Comparison of ENCODE assay signal across 14 cellular contexts in the genomic region with DNA sequence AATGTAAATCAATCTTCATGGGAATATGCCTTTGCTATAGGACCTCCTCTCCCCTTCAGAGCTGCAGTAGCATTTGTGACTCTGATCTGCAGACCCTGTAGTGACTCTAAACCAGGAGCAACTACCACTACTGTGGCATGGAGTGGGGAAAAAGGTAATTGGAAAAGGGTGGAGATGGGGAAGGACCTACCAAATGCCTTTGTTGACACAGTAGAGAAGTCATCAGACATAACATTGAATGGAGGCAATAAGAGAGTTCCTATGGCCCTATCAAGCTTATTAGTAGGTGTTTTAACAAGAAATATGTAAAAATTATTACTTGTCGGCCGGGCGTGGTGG. TPM values are rescaled to one million over a fixed set of nuclear protein-coding genes. Genes with fewer than 3 reads are reported as not detected.
DNase-seq lines count a peak whose midpoint lies in the region; ATAC-seq and TF ChIP-seq lines count a peak whose summit lies in the region.
"Had no signal": no experiment of that assay in that cellular context is flagged by ENCODE, and none has a peak within 500 bp of the region (broad histone marks: within the 10 kb centered on the region; RNA-seq: fewer than 3 reads in every experiment).

No MANE protein-coding gene starts in this region.

- H3K27ac ChIP-seq in Panc1 (ENCODE audit: low read length) (peak overlapping the region; percentile 70), hepatocyte (peak overlapping the region; percentile 94), psoas muscle (peak overlapping the region; percentile 91)
- H3K27ac ChIP-seq: cardiac muscle cell, SJSA1 had no signal

- H3K4me2 ChIP-seq in hepatocyte, result peak overlapping the region; percentile 4

- no peaks in the 10 kb centered on the region for H4K20me1 ChIP-seq in hepatocyte (ENCODE audit: insufficient read depth, poor library complexity, severe bottlenecking)

- TF ChIP-seq CTCF in Calu3 (IDR thresholded peaks at IDR 0.05; ENCODE audit: unreplicated experiment), result no peak
- no peak for TF ChIP-seq CTCF in Panc1 (IDR thresholded peaks at IDR 0.05)
- TF ChIP-seq CTCF in hepatocyte (IDR thresholded peaks at IDR 0.05; ENCODE audit: poor library complexity), result no peak
- no peak for TF ChIP-seq CTCF in psoas muscle (IDR thresholded peaks at IDR 0.05)
- TF ChIP-seq CTCF in GM13976 (IDR thresholded peaks at IDR 0.05; ENCODE audit: borderline replicate concordance, control extremely low read depth, extremely low read depth, insufficient read depth, missing control alignments), result no peak

- H3K27me3 ChIP-seq in Panc1 (ENCODE audit: control insufficient read depth, insufficient read depth, low read length), result no peaks in the 10 kb centered on the region
- no peaks in the 10 kb centered on the region for H3K27me3 ChIP-seq in hepatocyte
- no peaks in the 10 kb centered on the region for H3K27me3 ChIP-seq in psoas muscle (ENCODE audit: insufficient read depth in 3 of 3, low read length in 2 of 3)
- H3K27me3 ChIP-seq: cardiac muscle cell, SJSA1 had no signal

- peaks cover 21% of the 10 kb centered on the region for H3K79me2 ChIP-seq in hepatocyte

- H3K36me3 ChIP-seq in Panc1 (ENCODE audit: control insufficient read depth, insufficient read depth, low read length), result no peaks in the 10 kb centered on the region; the same call in 1 of the 2 replicates
- H3K36me3 ChIP-seq in hepatocyte (replicated peaks; ENCODE audit: insufficient read depth, low read depth), result no peaks in the 10 kb centered on the region
- H3K36me3 ChIP-seq in psoas muscle (ENCODE audit: insufficient read depth in 1 of 2, low read depth in 1 of 2), result no peaks in the 10 kb centered on the region
- H3K36me3 ChIP-seq: cardiac muscle cell had no signal

- intact Hi-C loops in Calu3 (cut with micrococcal nuclease; ENCODE audit: unreplicated experiment), result loop anchor here (2.0 to 5.0 kb wide), 3 partner anchors 15 to 43 kb away; partner anchors contain the start of genes VARS1 and VWA7
- intact Hi-C loops in Panc1 (cut with micrococcal nuclease; ENCODE audit: unreplicated experiment), result loop anchor here (10.0 kb wide), 1 partner anchor 45 kb away; the partner anchor contains the start of gene VWA7
- intact Hi-C loops in psoas muscle (cut with DNase I), result no loop called here

- H3K9me2 ChIP-seq in hepatocyte (replicated peaks; ENCODE audit: insufficient read depth), result no peaks in the 10 kb centered on the region

- H3K4me3 ChIP-seq in Panc1 (ENCODE audit: low read depth in 2 of 2, low read length in 2 of 2) (peak overlapping the region; percentile 64 to 80; a peak in 3 of 4 replicates), hepatocyte (no peak overlapping the region), psoas muscle (peak overlapping the region; percentile 73)
- H3K4me3 ChIP-seq: cardiac muscle cell, SJSA1 had no signal

- peaks cover 48% of the 10 kb centered on the region for H3K4me1 Mint-ChIP-seq in Calu3 (ENCODE audit: low read depth, unreplicated experiment)

- no peak overlapping the region for H2AFZ ChIP-seq in hepatocyte

- H3K9me3 ChIP-seq in Panc1 (ENCODE audit: control insufficient read depth, insufficient read depth, low read depth, low read length) (no peaks in the 10 kb centered on the region), hepatocyte (ENCODE audit: low read depth) (no peaks in the 10 kb centered on the region), psoas muscle (no peaks in the 10 kb centered on the region)
- H3K9me3 ChIP-seq: SJSA1 had no signal

- WGBS in hepatocyte (ENCODE audit: low lambda C conversion rate, missing lambda C conversion rate), result 100% methylated on average over 3 of the region's 3 CpGs
- WGBS in psoas muscle, 3 donors, result 87 to 95% (median 87%) methylated on average over 3 of the region's 3 CpGs

- DNase-seq in Calu3 (no peak), Panc1 (ENCODE audit: low read depth, low spot score) (no peak), hepatocyte (ENCODE audit: low spot score) (no peak), psoas muscle (no peak), GM13976 (ENCODE audit: low spot score) (no peak), AML-193 (lab: John Stamatoyannopoulos, UW) (no peak), HCEC 1CT (no peak)
- DNase-seq: DND-41, KG1, NCI-H345 had no signal

- H3K36me3 Mint-ChIP-seq in Calu3 (ENCODE audit: insufficient read depth, unreplicated experiment), result peaks cover 78% of the 10 kb centered on the region

- CTCF ChIA-PET in Calu3 (lab: Charles Lee), result interaction anchor here (0.6 to 1.0 kb wide), 3 partner anchors 11 to 29 kb away, joined by 3 to 6 read pairs (median 3); partner anchors contain the start of gene LSM2
- CTCF ChIA-PET in Panc1 (lab: Charles Lee), result no interaction called here

- peak overlapping the region; percentile 40 for H3K27ac Mint-ChIP-seq in Calu3 (ENCODE audit: unreplicated experiment)

- BruUV-seq in Calu3 (replicated peaks; lab: Mats Ljungman, UMichigan), result no TSS peak
- no TSS peak for BruUV-seq in Panc1 (replicated peaks; lab: Mats Ljungman, UMichigan)

- POLR2A ChIA-PET in Panc1 (lab: Charles Lee), result interaction anchor here (0.6 kb wide), 5 partner anchors 18 to 158 kb away, joined by 3 to 6 read pairs (median 3); no protein-coding TSS in a partner anchor

- no peaks in the 10 kb centered on the region for H3K9me3 Mint-ChIP-seq in Calu3 (ENCODE audit: low read depth, unreplicated experiment)

- H3K27me3 Mint-ChIP-seq in Calu3 (ENCODE audit: unreplicated experiment), result no peaks in the 10 kb centered on the region

- H3K4me3 Mint-ChIP-seq in Calu3 (ENCODE audit: low read depth, unreplicated experiment), result peak overlapping the region; percentile 89

- in situ Hi-C loops in Panc1 (cut with HindIII; ENCODE audit: low pct_unique_long_range_greater_than_20kb, low sequenced_read_pairs), result no loop called here
- in situ Hi-C loops in GM13976 (cut with MboI; ENCODE audit: low sequenced_read_pairs, unreplicated experiment), result no loop called here

- H3K4me1 ChIP-seq in Panc1 (ENCODE audit: control insufficient read depth, insufficient read depth, low read length) (peaks cover 29% of the 10 kb centered on the region), hepatocyte (ENCODE audit: insufficient read depth) (peaks cover 37% of the 10 kb centered on the region), psoas muscle (peaks cover 35% of the 10 kb centered on the region)

- no peak for ATAC-seq in Panc1
- ATAC-seq in psoas muscle, result no peak
- no peak for ATAC-seq in HG03097 (IDR thresholded peaks at IDR 0.05; ENCODE audit: low FRiP score, unreplicated experiment)
- ATAC-seq: left lobe of liver had no signal

RNA-seq across cellular contexts. Expression of gene HSPA1A, which starts 4.7 kb away (rescaled TPM):
- total RNA-seq in Calu3 (2022) (1,238 and 1,263 TPM in 2 replicates), Panc1 (2021; ENCODE audit: unreplicated experiment) (169 TPM), hepatocyte (83.3 and 84.3 TPM in 2 replicates), psoas muscle (100 to 1,000 TPM; 241 to 940 (median 407) TPM)
- polyA plus RNA-seq in Panc1 (2012; ENCODE audit: insufficient read length), result 344 TPM
- polyA plus RNA-seq in hepatocyte (50.0 and 82.2 TPM in 2 replicates), psoas muscle (100 to 1,000 TPM in 2 of 3 donors, 10 to 100 TPM in 1; 37.1 to 319 (median 203) TPM)

RNA-seq across cellular contexts. Expression of gene HSPA1L, which starts 4.9 kb away (rescaled TPM):
- total RNA-seq in Calu3 (2022) (4.2 and 4.3 TPM in 2 replicates), Panc1 (2021; ENCODE audit: unreplicated experiment) (2.8 TPM), hepatocyte (1.4 and 2.2 TPM in 2 replicates), psoas muscle (1 to 10 TPM; 2.5 to 6.2 (median 4.4) TPM)
- 3.8 TPM for polyA plus RNA-seq in Panc1 (2012; ENCODE audit: insufficient read length)
- polyA plus RNA-seq in hepatocyte (1.0 and 2.7 TPM in 2 replicates), psoas muscle (10 to 100 TPM in 1 of 3 donors, 1 to 10 TPM in 1, under 1 TPM in 1; 0.86 to 23.1 (median 3.3) TPM)

RNA-seq across cellular contexts. Expression of gene HSPA1B, which starts 7.5 kb away (rescaled TPM):
- 687 and 705 TPM in 2 replicates for total RNA-seq in Calu3 (2022)
- 147 TPM for total RNA-seq in Panc1 (2021; ENCODE audit: unreplicated experiment)
- 235 TPM for polyA plus RNA-seq in Panc1 (2012; ENCODE audit: insufficient read length)
- 172 and 177 TPM in 2 replicates for total RNA-seq in hepatocyte
- polyA plus RNA-seq in hepatocyte, result 82.1 and 111 TPM in 2 replicates
- total RNA-seq in psoas muscle, result 100 to 1,000 TPM; 199 to 721 (median 347) TPM
- 100 to 1,000 TPM in 2 of 3 donors, 10 to 100 TPM in 1; 19.4 to 148 (median 104) TPM for polyA plus RNA-seq in psoas muscle

RNA-seq across cellular contexts. Expression of gene LSM2, which starts 13.3 kb away (rescaled TPM):
- total RNA-seq in Calu3 (2022) (126 and 144 TPM in 2 replicates), Panc1 (2021; ENCODE audit: unreplicated experiment) (89.7 TPM), hepatocyte (42.9 and 51.9 TPM in 2 replicates), psoas muscle (10 to 100 TPM; 19.5 to 42.9 (median 28.7) TPM)
- 91.3 TPM for polyA plus RNA-seq in Panc1 (2012; ENCODE audit: insufficient read length)
- polyA plus RNA-seq in hepatocyte (48.7 and 57.9 TPM in 2 replicates), psoas muscle (10 to 100 TPM; 35.3 to 92.1 (median 44.2) TPM)

RNA-seq across cellular contexts. Expression of gene VARS1, which starts 24.5 kb away (rescaled TPM):
- 316 and 331 TPM in 2 replicates for total RNA-seq in Calu3 (2022)
- total RNA-seq in Panc1 (2021; ENCODE audit: unreplicated experiment), result 229 TPM
- polyA plus RNA-seq in Panc1 (2012; ENCODE audit: insufficient read length), result 274 TPM
- total RNA-seq in hepatocyte, result 23.3 and 36.6 TPM in 2 replicates
- polyA plus RNA-seq in hepatocyte, result 51.0 and 59.6 TPM in 2 replicates
- total RNA-seq in psoas muscle, result 100 to 1,000 TPM in 1 of 4 donors, 10 to 100 TPM in 3; 53.2 to 108 (median 76.1) TPM
- polyA plus RNA-seq in psoas muscle, result 10 to 100 TPM; 43.9 to 70.4 (median 57.4) TPM

Comparison
In these comparisons a context has a peak if more than half of its experiments do, and no peak if none do; other contexts are left out.
1. intact Hi-C loops: an anchor here in Calu3 (2.0 to 5.0 kb wide) and Panc1 (10.0 kb wide); none called in psoas muscle.